Comparison of ENCODE assay signal across 16 cellular contexts in genomic region chr3:177899275-177900067, GRCh38.
DNase-seq lines count a peak whose midpoint lies in the region; ATAC-seq, FAIRE-seq and TF ChIP-seq lines count a peak whose summit lies in the region.
"Had no signal": no experiment of that assay in that cellular context is flagged by ENCODE, and none has a peak within 500 bp of the region (broad histone marks: within the 10 kb centered on the region; RNA-seq: fewer than 3 reads in every experiment).

No MANE protein-coding gene starts in this region.

- FAIRE-seq in HepG2 (lab: Jason Lieb, UNC) (no peak), GM12878 (lab: Jason Lieb, UNC) (no peak)
- FAIRE-seq: GM18507, HTR-8/SVneo had no signal

- H3K4me2 ChIP-seq in HepG2 (ENCODE audit: low read depth, low read length): no peak overlapping the region
- H3K4me2 ChIP-seq in GM12878 (ENCODE audit: control insufficient read depth, insufficient read depth): no peak overlapping the region
- H3K4me2 ChIP-seq in neuronal stem cell (ENCODE audit: insufficient read depth, low read length, poor library complexity, severe bottlenecking): no peak overlapping the region
- H3K4me2 ChIP-seq in Karpas-422 (ENCODE audit: low read depth, low read length, poor library complexity, severe bottlenecking): no peak overlapping the region

- no peaks in the 10 kb centered on the region for H3K79me1 ChIP-seq in neuronal stem cell (ENCODE audit: low read depth, low read length)

- TF ChIP-seq POLR2A in HepG2 (IDR thresholded peaks at IDR 0.05; ENCODE audit: insufficient read depth in 1 of 2, low read depth in 2 of 2, low read length in 2 of 2) (no peak), right lobe of liver (IDR thresholded peaks at IDR 0.05) (no peak), GM12878 (IDR thresholded peaks at IDR 0.05; ENCODE audit: low read depth, low read length) (no peak)

- H2BK15ac ChIP-seq in neuronal stem cell (ENCODE audit: low read length): peak overlapping the region; percentile 37

- SMC1A ChIA-PET in GM12878 (lab: Charles Lee; ENCODE audit: uncharacterized antibody, unreplicated experiment): no interaction called here

- RAD21 ChIA-PET in GM12878 (lab: Charles Lee; ENCODE audit: unreplicated experiment): no interaction called here

- no peak overlapping the region for H3K14ac ChIP-seq in neuronal stem cell (ENCODE audit: low read length)

- no peak overlapping the region for H2BK12ac ChIP-seq in neuronal stem cell (ENCODE audit: low read length)

- no peak for DNase-seq in HepG2 (ENCODE audit: low spot score)
- no peak for DNase-seq in right lobe of liver
- peak; percentile 31 for DNase-seq in H7
- DNase-seq in GM12878 (ENCODE audit: low read depth, low spot score): no peak
- no peak for DNase-seq in neuronal stem cell (ENCODE audit: low spot score)
- DNase-seq in Karpas-422: no peak
- no peak for DNase-seq in NK-92 treated with Interleukin-12 subunit alpha and Interleukin-12 subunit beta, amount 100 ng/mL, for 24 hours (lab: John Stamatoyannopoulos, UW)
- DNase-seq: C1 segment of cervical spinal cord; Calu3; CD4-positive, alpha-beta T cell; DMS 273 treated with DMSO at 0.1 percent for 48 hours; KBM-7 had no signal

- in situ Hi-C loops in HepG2 (cut with HindIII; ENCODE audit: extremely low pct_ligation_motif_present, low pct_unique_long_range_greater_than_20kb): no loop called here
- in situ Hi-C loops in GM12878 (cut with MboI): no loop called here

- ATAC-seq in HepG2 (peak; percentile 54), right lobe of liver (no peak), GM12878 (peak; percentile 58), GM18858 (IDR thresholded peaks at IDR 0.05; ENCODE audit: unreplicated experiment) (no peak)

- peak overlapping the region; percentile 43 for H4K8ac ChIP-seq in neuronal stem cell (ENCODE audit: low read depth, low read length)

- H4K20me1 ChIP-seq in HepG2 (ENCODE audit: insufficient read depth, low read length): no peaks in the 10 kb centered on the region
- H4K20me1 ChIP-seq in GM12878 (ENCODE audit: control insufficient read depth, insufficient read depth): no peaks in the 10 kb centered on the region
- no peaks in the 10 kb centered on the region for H4K20me1 ChIP-seq in Karpas-422 (ENCODE audit: insufficient read depth, low read depth, low read length)

- H2AFZ ChIP-seq in HepG2 (ENCODE audit: low read length): no peak overlapping the region
- H2AFZ ChIP-seq in GM12878 (ENCODE audit: control insufficient read depth, low read depth, low read length): no peak overlapping the region
- no peak overlapping the region for H2AFZ ChIP-seq in neuronal stem cell (ENCODE audit: low read length)
- no peak overlapping the region for H2AFZ ChIP-seq in Karpas-422 (ENCODE audit: low read length)

- H3K27me3 ChIP-seq in HepG2 (ENCODE audit: control insufficient read depth in 1 of 2, insufficient read depth in 2 of 2, low read length in 2 of 2) (no peaks in the 10 kb centered on the region), right lobe of liver (no peaks in the 10 kb centered on the region), H7 (ENCODE audit: control insufficient read depth, insufficient read depth, low read length) (no peaks in the 10 kb centered on the region), GM12878 (replicated peaks in 1 of 2; ENCODE audit: control insufficient read depth in 2 of 2, insufficient read depth in 2 of 2, low read length in 1 of 2) (no peaks in the 10 kb centered on the region), neuronal stem cell (ENCODE audit: control insufficient read depth in 3 of 3, insufficient read depth in 3 of 3, low read depth in 1 of 3, low read length in 3 of 3) (no peaks in the 10 kb centered on the region), Karpas-422 (ENCODE audit: low read length) (no peaks in the 10 kb centered on the region)

- H3K36me3 ChIP-seq in HepG2 (replicated peaks in 1 of 2; ENCODE audit: control insufficient read depth in 1 of 2, insufficient read depth in 2 of 2, low read length in 2 of 2) (no peaks in the 10 kb centered on the region), right lobe of liver (no peaks in the 10 kb centered on the region), H7 (replicated peaks; ENCODE audit: control insufficient read depth, insufficient read depth, low read length) (no peaks in the 10 kb centered on the region), GM12878 (ENCODE audit: control insufficient read depth in 2 of 2, insufficient read depth in 2 of 2, low read length in 1 of 2) (no peaks in the 10 kb centered on the region), neuronal stem cell (replicated peaks in 1 of 2; ENCODE audit: control insufficient read depth in 2 of 2, insufficient read depth in 2 of 2, low read length in 2 of 2) (no peaks in the 10 kb centered on the region), Karpas-422 (ENCODE audit: insufficient read depth, low read length) (no peaks in the 10 kb centered on the region)

- no peak for TF ChIP-seq EP300 in HepG2 (IDR thresholded peaks at IDR 0.05; ENCODE audit: low read depth in 2 of 2, low read length in 2 of 2)
- no peak for TF ChIP-seq EP300 in HepG2 (CRISPR knock-in tag; IDR thresholded peaks at IDR 0.05; ENCODE audit: borderline replicate concordance)
- TF ChIP-seq EP300 in GM12878 (IDR thresholded peaks at IDR 0.05; ENCODE audit: borderline replicate concordance in 1 of 2, control insufficient read depth in 1 of 2, low read depth in 2 of 2, low read length in 2 of 2): no peak

- peak; percentile 49 for TF ChIP-seq CTCF in HepG2 (CRISPR knock-in tag; IDR thresholded peaks at IDR 0.05)
- TF ChIP-seq CTCF in right lobe of liver (IDR thresholded peaks at IDR 0.05): no peak
- peak in 2 of 3 experiments; percentile 3 to 16; a peak in 2 of 6 replicates for TF ChIP-seq CTCF in GM12878 (IDR thresholded peaks at IDR 0.05 in 2 of 3, conservative IDR thresholded peaks at IDR 0.05 in 1 of 3; ENCODE audit: control insufficient read depth in 2 of 3, extremely low read depth in 1 of 3, insufficient read depth in 1 of 3, low read depth in 3 of 3, low read length in 3 of 3)

- H3K27ac ChIP-seq in HepG2 (ENCODE audit: extremely low read length, insufficient read depth, low read length) (no peak overlapping the region), right lobe of liver (no peak overlapping the region), GM12878 (ENCODE audit: control insufficient read depth, insufficient read depth) (no peak overlapping the region), neuronal stem cell (replicated peaks; ENCODE audit: low read length) (no peak overlapping the region), Karpas-422 (ENCODE audit: low read length) (no peak overlapping the region)
- H3K27ac ChIP-seq: 22Rv1 had no signal

- TF ChIP-seq RAD21 in HepG2 (CRISPR knock-in tag; IDR thresholded peaks at IDR 0.05): no peak
- TF ChIP-seq RAD21 in GM12878 (IDR thresholded peaks at IDR 0.05; ENCODE audit: insufficient read depth, low read depth, low read length): no peak

- no peak overlapping the region for H2BK5ac ChIP-seq in neuronal stem cell (ENCODE audit: low read length)

- intact Hi-C loops in HepG2 (cut with micrococcal nuclease; ENCODE audit: unreplicated experiment) (no loop called here), right lobe of liver (cut with DNase I) (no loop called here), GM12878 (cut with micrococcal nuclease; ENCODE audit: unreplicated experiment) (no loop called here)

- H3K9me2 ChIP-seq in Karpas-422 (replicated peaks; ENCODE audit: insufficient read depth, low read length): 0 out of 2 replicates have a peak, but pooled peaks cover 4% of the 10 kb centered on the region

- H3K4me1 ChIP-seq in HepG2 (ENCODE audit: insufficient read depth, low read length) (no peaks in the 10 kb centered on the region), right lobe of liver (no peaks in the 10 kb centered on the region), GM12878 (ENCODE audit: control insufficient read depth, insufficient read depth, low read length) (no peaks in the 10 kb centered on the region), neuronal stem cell (ENCODE audit: control insufficient read depth in 2 of 2, insufficient read depth in 1 of 2, low read depth in 1 of 2, low read length in 2 of 2) (no peaks in the 10 kb centered on the region), Karpas-422 (ENCODE audit: low read length) (no peaks in the 10 kb centered on the region)

- H3K23ac ChIP-seq in neuronal stem cell (ENCODE audit: low read depth, low read length, poor library complexity): peak overlapping the region; percentile 43

- H4K91ac ChIP-seq in neuronal stem cell (ENCODE audit: low read depth, low read length, poor library complexity): peak overlapping the region; percentile 72

- H3K79me2 ChIP-seq in HepG2 (ENCODE audit: insufficient read depth, low read length) (no peaks in the 10 kb centered on the region), GM12878 (ENCODE audit: control insufficient read depth, insufficient read depth, low read length) (no peaks in the 10 kb centered on the region), Karpas-422 (ENCODE audit: low read length) (no peaks in the 10 kb centered on the region)

- POLR2A ChIA-PET in HepG2 (lab: Yijun Ruan, JAX): no interaction called here
- POLR2A ChIA-PET in GM12878 (lab: Charles Lee): no interaction called here

- H3K18ac ChIP-seq in neuronal stem cell (ENCODE audit: low read length): peak overlapping the region; percentile 89

- peak overlapping the region; percentile 70 for H2AK5ac ChIP-seq in neuronal stem cell (ENCODE audit: low read depth, low read length)

- H2BK120ac ChIP-seq in neuronal stem cell (ENCODE audit: low read depth, low read length): no peak overlapping the region

- CTCF ChIA-PET in HepG2 (lab: Yijun Ruan, JAX; ENCODE audit: low intra/inter-chr PET ratio, low total read pairs) (no interaction called here), GM12878 (lab: Yijun Ruan, JAX) (no interaction called here)

- peak overlapping the region; percentile 66 for H3K4ac ChIP-seq in neuronal stem cell (ENCODE audit: low read length)

- H3K4me3 ChIP-seq in HepG2 (replicated peaks in 1 of 3; ENCODE audit: insufficient read depth in 1 of 3, low read depth in 2 of 3, low read length in 3 of 3): no peak overlapping the region
- H3K4me3 ChIP-seq in right lobe of liver: no peak overlapping the region
- no peak overlapping the region for H3K4me3 ChIP-seq in H7 (ENCODE audit: insufficient read depth, low read depth, low read length)
- H3K4me3 ChIP-seq in GM12878: no peak overlapping the region
- peak overlapping the region in 1 of 2 donors; percentile 15 for H3K4me3 ChIP-seq in neuronal stem cell (ENCODE audit: low read length in 2 of 2)
- no peak overlapping the region for H3K4me3 ChIP-seq in Karpas-422 (ENCODE audit: low read length)

- no TSS peak for BruUV-seq in HepG2 (replicated peaks; lab: Mats Ljungman, UMichigan)
- BruUV-seq in GM12878 (replicated peaks; lab: Mats Ljungman, UMichigan): no TSS peak

- 67% methylated on average over 3 of the region's 9 CpGs for WGBS in HepG2 (ENCODE audit: low lambda C conversion rate)
- no CpG with 5 or more reads among the region's 9 CpGs for WGBS in right lobe of liver (ENCODE audit: insufficient coverage, low coverage, low lambda C conversion rate, missing lambda C conversion rate)
- WGBS in GM12878 (ENCODE audit: insufficient coverage, insufficient replicate concordance, low lambda C conversion rate, missing lambda C conversion rate): 46% methylated on average over 9 of the region's 9 CpGs
- no CpG with 5 or more reads among the region's 9 CpGs for WGBS in neuronal stem cell (ENCODE audit: extremely low coverage in 2 of 2, insufficient read length in 2 of 2, insufficient replicate concordance in 1 of 2), 2 donors

- H3K9ac ChIP-seq in HepG2 (ENCODE audit: insufficient read depth, low read depth, low read length) (no peak overlapping the region), GM12878 (ENCODE audit: control insufficient read depth, insufficient read depth, low read length) (no peak overlapping the region), neuronal stem cell (ENCODE audit: low read depth, low read length, poor library complexity) (peak overlapping the region; percentile 60), Karpas-422 (ENCODE audit: low read length) (no peak overlapping the region)

- H3K9me3 ChIP-seq in HepG2 (ENCODE audit: low read length) (peaks cover 21% of the 10 kb centered on the region; the same call in 1 of the 2 replicates), right lobe of liver (no peaks in the 10 kb centered on the region), GM12878 (replicated peaks; ENCODE audit: control insufficient read depth, insufficient read depth, low read length) (no peaks in the 10 kb centered on the region; the same call in 2 of the 3 replicates), neuronal stem cell (replicated peaks in 1 of 2; ENCODE audit: control insufficient read depth in 2 of 2, insufficient read depth in 1 of 2, low read depth in 1 of 2, low read length in 2 of 2) (peaks cover 20 to 37% of the 10 kb centered on the region in 2 donors), Karpas-422 (ENCODE audit: low read length) (peaks cover 6% of the 10 kb centered on the region; the same call in 1 of the 2 replicates)

Comparison
In these comparisons a context has a peak if more than half of its experiments do, and no peak if none do; other contexts are left out.
1. ATAC-seq: peak in HepG2 (single experiment) and GM12878 (single experiment); none in right lobe of liver (0 of 4) and GM18858 (single experiment).
2. CTCF ChIP-seq: peak in HepG2 (single experiment) and GM12878 (2 of 3); none in right lobe of liver (0 of 4).
3. Of the 75 proteins assayed by ChIP-seq in both HepG2 and GM12878: peak only in HepG2: none; only in GM12878: none; in both: CTCF; in neither: 74.